ENCODE assay signal across 1 cellular context in genomic region chr2:75709297-75709696, GRCh38.
TF ChIP-seq lines count a peak whose summit lies in the region.

No MANE protein-coding gene starts in this region.

TF ChIP-seq in SK-N-SH, 30 proteins besides CTCF, POLR2A, EP300 and RAD21 (continued from another document):
- TF ChIP-seq REST (IDR thresholded peaks at IDR 0.05; ENCODE audit: low read depth, low read length) = no peak
- no peak for TF ChIP-seq MEF2A (IDR thresholded peaks at IDR 0.05; ENCODE audit: borderline replicate concordance, low read depth)
- TF ChIP-seq GABPA (IDR thresholded peaks at IDR 0.05; ENCODE audit: low read depth) = no peak
- TF ChIP-seq GATA2 (CRISPR knock-in tag; IDR thresholded peaks at IDR 0.05) = no peak
